Comparison of ENCODE assay signal across 18 cellular contexts in genomic region chr9:81680006-81680405, GRCh38. TPM values are rescaled to one million over a fixed set of nuclear protein-coding genes. Genes with fewer than 3 reads are reported as not detected.
"Had no signal": no experiment of that assay in that cellular context is flagged by ENCODE, and none has a peak within 500 bp of the region (broad histone marks: within the 10 kb centered on the region; RNA-seq: fewer than 3 reads in every experiment).

No MANE protein-coding gene starts in this region.

- H3K27ac Mint-ChIP-seq: activated CD4-positive, alpha-beta T cell treated with anti-CD3 and anti-CD28 coated beads, Interleukin-2, amount 10 ng/mL, durations not matched to agents 7 days and 5 days; activated naive CD8-positive, alpha-beta T cell treated with anti-CD3 and anti-CD28 coated beads, Interleukin-2, amount 10 ng/mL, durations not matched to agents 7 days and 5 days; activated T-helper 1 cell treated with anti-CD3 and anti-CD28 coated beads, Interleukin-12 subunit alpha, Interleukin-12 subunit beta, Interleukin-2, Interleukin-4 antibody, amounts not matched to agents 30 ng/mL and 10 ng/mL and 1 ng/mL, durations not matched to agents 14 hours and 24 hours and 36 hours; effector memory CD8-positive, alpha-beta T cell; stimulated activated effector memory CD8-positive, alpha-beta T cell treated with anti-CD3 and anti-CD28 coated beads, Interleukin-12 subunit alpha, Interleukin-12 subunit beta, amount 100 ng/mL, for 72 hours had no signal

- H3K9me3 ChIP-seq: left ventricle myocardium inferior, pancreas, tibial artery, uterus had no signal

- H3K27ac ChIP-seq: brain microvascular endothelial cell, left ventricle myocardium inferior, pancreas, tibial artery had no signal

- H3K4me3 ChIP-seq: left ventricle myocardium inferior, pancreas, tibial artery, uterus had no signal

- H3K27me3 Mint-ChIP-seq: effector memory CD8-positive, alpha-beta T cell had no signal

- DNase-seq: activated CD4-positive, alpha-beta T cell treated with anti-CD3 and anti-CD28 coated beads, Interleukin-2, amount 10 ng/mL, durations not matched to agents 7 days and 5 days; activated CD4-positive, CD25-positive, alpha-beta regulatory T cell; activated naive CD4-positive, alpha-beta T cell; activated naive CD8-positive, alpha-beta T cell treated with anti-CD3 and anti-CD28 coated beads, Interleukin-2, amount 10 ng/mL, durations not matched to agents 7 days and 5 days; brain microvascular endothelial cell; dermis blood vessel endothelial cell; effector memory CD8-positive, alpha-beta T cell; hippocampal formation; kidney; left ventricle myocardium inferior; pancreas; retina; T-helper 2 cell; tibial artery; uterus had no signal

- H3K4me3 Mint-ChIP-seq: activated CD4-positive, alpha-beta T cell treated with anti-CD3 and anti-CD28 coated beads, Interleukin-2, amount 10 ng/mL, durations not matched to agents 7 days and 5 days; activated naive CD8-positive, alpha-beta T cell treated with anti-CD3 and anti-CD28 coated beads, Interleukin-2, amount 10 ng/mL, durations not matched to agents 7 days and 5 days; activated T-helper 1 cell treated with anti-CD3 and anti-CD28 coated beads, Interleukin-12 subunit alpha, Interleukin-12 subunit beta, Interleukin-2, Interleukin-4 antibody, amounts not matched to agents 30 ng/mL and 10 ng/mL and 1 ng/mL, durations not matched to agents 14 hours and 24 hours and 36 hours; effector memory CD8-positive, alpha-beta T cell; stimulated activated effector memory CD8-positive, alpha-beta T cell treated with anti-CD3 and anti-CD28 coated beads, Interleukin-12 subunit alpha, Interleukin-12 subunit beta, amount 100 ng/mL, for 72 hours had no signal

- H3K9me3 Mint-ChIP-seq: activated CD4-positive, alpha-beta T cell treated with anti-CD3 and anti-CD28 coated beads, Interleukin-2, amount 10 ng/mL, durations not matched to agents 7 days and 5 days; activated naive CD8-positive, alpha-beta T cell treated with anti-CD3 and anti-CD28 coated beads, Interleukin-2, amount 10 ng/mL, durations not matched to agents 7 days and 5 days; activated T-helper 1 cell treated with anti-CD3 and anti-CD28 coated beads, Interleukin-12 subunit alpha, Interleukin-12 subunit beta, Interleukin-2, Interleukin-4 antibody, amounts not matched to agents 30 ng/mL and 10 ng/mL and 1 ng/mL, durations not matched to agents 14 hours and 24 hours and 36 hours; nephron; stimulated activated effector memory CD8-positive, alpha-beta T cell treated with anti-CD3 and anti-CD28 coated beads, Interleukin-12 subunit alpha, Interleukin-12 subunit beta, amount 100 ng/mL, for 72 hours had no signal

- H3K36me3 Mint-ChIP-seq: activated naive CD8-positive, alpha-beta T cell treated with anti-CD3 and anti-CD28 coated beads, Interleukin-2, amount 10 ng/mL, durations not matched to agents 7 days and 5 days; stimulated activated effector memory CD8-positive, alpha-beta T cell treated with anti-CD3 and anti-CD28 coated beads, Interleukin-12 subunit alpha, Interleukin-12 subunit beta, amount 100 ng/mL, for 72 hours had no signal

- H3K27me3 ChIP-seq: brain microvascular endothelial cell, pancreas, tibial artery, uterus had no signal

- ATAC-seq: effector memory CD8-positive, alpha-beta T cell; pancreas; stimulated activated effector memory CD8-positive, alpha-beta T cell treated with anti-CD3 and anti-CD28 coated beads, Interleukin-12 subunit alpha, Interleukin-12 subunit beta, amount 100 ng/mL, for 72 hours had no signal

- H3K36me3 ChIP-seq: brain microvascular endothelial cell, uterus had no signal

RNA-seq across cellular contexts. Expression of gene TLE1, which starts 9.3 kb away (rescaled TPM):
- total RNA-seq: activated T-helper 1 cell treated with anti-CD3 and anti-CD28 coated beads, Interleukin-12 subunit alpha, Interleukin-12 subunit beta, Interleukin-2, Interleukin-4 antibody, amounts not matched to agents 30 ng/mL and 10 ng/mL and 1 ng/mL, durations not matched to agents 14 hours and 24 hours and 36 hours had no signal
